15 cellular contexts compared by ENCODE assay signal in the genomic region with DNA sequence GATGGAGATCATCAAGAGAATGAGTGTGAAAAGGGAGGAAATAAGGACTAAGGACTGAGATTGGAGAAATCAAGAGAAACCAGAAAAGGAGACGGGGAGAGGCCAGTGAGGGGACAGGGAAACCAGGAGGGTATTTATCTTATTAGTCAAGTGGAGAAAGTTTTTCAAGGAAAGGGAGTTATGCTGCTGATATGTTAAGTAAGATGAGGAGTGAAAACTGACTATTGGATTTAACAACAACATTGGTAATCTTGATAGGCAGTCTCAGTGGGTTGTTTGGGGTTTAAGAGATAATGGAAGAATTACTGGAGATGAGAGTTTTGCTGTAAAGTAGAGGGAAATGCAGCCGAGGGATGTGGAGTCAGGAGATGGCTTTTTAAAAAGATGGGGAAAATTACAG. TPM values are rescaled to one million over a fixed set of nuclear protein-coding genes. Genes with fewer than 3 reads are reported as not detected.
A peak's percentile ranks its signal among the peaks of the same experiment; 100 is the strongest.
DNase-seq lines count a peak whose midpoint lies in the region; ATAC-seq lines count a peak whose summit lies in the region.
"Had no signal": no experiment of that assay in that cellular context is flagged by ENCODE, and none has a peak within 500 bp of the region (broad histone marks: within the 10 kb centered on the region; RNA-seq: fewer than 3 reads in every experiment).

No MANE protein-coding gene starts in this region.

- H3K36me3 Mint-ChIP-seq in activated naive CD8-positive, alpha-beta T cell = peaks cover 33% of the 10 kb centered on the region
- H3K36me3 Mint-ChIP-seq in activated naive CD8-positive, alpha-beta T cell treated with anti-CD3 and anti-CD28 coated beads for 36 hours = peaks cover 45% of the 10 kb centered on the region
- H3K36me3 Mint-ChIP-seq in central memory CD8-positive, alpha-beta T cell (ENCODE audit: insufficient read depth) = peaks cover 46% of the 10 kb centered on the region
- peaks cover 35 to 44% of the 10 kb centered on the region in 2 donors for H3K36me3 Mint-ChIP-seq in naive B cell
- peaks cover 41 to 56% of the 10 kb centered on the region in 2 donors for H3K36me3 Mint-ChIP-seq in stimulated activated naive B cell treated with anti-CD40 and anti-IgM and Interleukin-4, amounts not matched to agents 10 μg/mL and 1 μg/mL and 100 μg/mL, for 72 hours

- no peaks in the 10 kb centered on the region for H3K27me3 Mint-ChIP-seq in activated naive CD8-positive, alpha-beta T cell
- no peaks in the 10 kb centered on the region for H3K27me3 Mint-ChIP-seq in activated naive CD8-positive, alpha-beta T cell treated with anti-CD3 and anti-CD28 coated beads for 36 hours
- no peaks in the 10 kb centered on the region for H3K27me3 Mint-ChIP-seq in central memory CD8-positive, alpha-beta T cell
- H3K27me3 Mint-ChIP-seq in naive B cell = no peaks in the 10 kb centered on the region
- H3K27me3 Mint-ChIP-seq in stimulated activated naive B cell treated with anti-CD40 and anti-IgM and Interleukin-4, amounts not matched to agents 10 μg/mL and 1 μg/mL and 100 μg/mL, for 72 hours = no peaks in the 10 kb centered on the region
- H3K27me3 Mint-ChIP-seq: CD4-positive, CD25-positive, alpha-beta regulatory T cell had no signal

- no peaks in the 10 kb centered on the region for H3K9me3 Mint-ChIP-seq in activated naive CD8-positive, alpha-beta T cell (ENCODE audit: low read depth)
- H3K9me3 Mint-ChIP-seq in activated naive CD8-positive, alpha-beta T cell treated with anti-CD3 and anti-CD28 coated beads for 36 hours = peaks cover 4% of the 10 kb centered on the region
- no peaks in the 10 kb centered on the region for H3K9me3 Mint-ChIP-seq in central memory CD8-positive, alpha-beta T cell
- H3K9me3 Mint-ChIP-seq in naive B cell = peaks cover 0 to 2% (median 0%) of the 10 kb centered on the region in 7 donors
- peaks cover 0 to 2% of the 10 kb centered on the region in 2 donors for H3K9me3 Mint-ChIP-seq in stimulated activated naive B cell treated with anti-CD40 and anti-IgM and Interleukin-4, amounts not matched to agents 10 μg/mL and 1 μg/mL and 100 μg/mL, for 72 hours
- H3K9me3 Mint-ChIP-seq: HFFc6 had no signal

- ATAC-seq in central memory CD8-positive, alpha-beta T cell (replicated peaks; ENCODE audit: extremely low read depth, poor library complexity, severe bottlenecking) = no peak
- ATAC-seq in naive B cell (ENCODE audit: low read depth in 2 of 2) = no peak
- no peak for ATAC-seq in stimulated activated naive B cell treated with anti-CD40 and anti-IgM and Interleukin-4, amounts not matched to agents 10 μg/mL and 1 μg/mL and 100 μg/mL, for 72 hours (replicated peaks)
- ATAC-seq in GM21423 (IDR thresholded peaks at IDR 0.05; ENCODE audit: unreplicated experiment) = no peak
- ATAC-seq in GM19455 (IDR thresholded peaks at IDR 0.05; ENCODE audit: unreplicated experiment) = no peak
- ATAC-seq: HepG2 had no signal

- H3K4me3 Mint-ChIP-seq in activated naive CD8-positive, alpha-beta T cell = no peak overlapping the region
- no peak overlapping the region for H3K4me3 Mint-ChIP-seq in activated naive CD8-positive, alpha-beta T cell treated with anti-CD3 and anti-CD28 coated beads for 36 hours
- no peak overlapping the region for H3K4me3 Mint-ChIP-seq in central memory CD8-positive, alpha-beta T cell
- H3K4me3 Mint-ChIP-seq in naive B cell = peak overlapping the region in 1 of 8 donors; percentile 22
- H3K4me3 Mint-ChIP-seq in stimulated activated naive B cell treated with anti-CD40 and anti-IgM and Interleukin-4, amounts not matched to agents 10 μg/mL and 1 μg/mL and 100 μg/mL, for 72 hours = no peak overlapping the region
- H3K4me3 Mint-ChIP-seq: CD4-positive, CD25-positive, alpha-beta regulatory T cell; HFFc6 had no signal

- no peak for DNase-seq in activated naive CD8-positive, alpha-beta T cell treated with anti-CD3 and anti-CD28 coated beads for 36 hours
- DNase-seq in central memory CD8-positive, alpha-beta T cell (ENCODE audit: low spot score in 2 of 2) = no peak
- DNase-seq in naive B cell = no peak
- no peak for DNase-seq in stimulated activated naive B cell treated with anti-CD40 and anti-IgM and Interleukin-4, amounts not matched to agents 10 μg/mL and 1 μg/mL and 100 μg/mL, for 72 hours
- no peak for DNase-seq in NCI-H1694 (lab: John Stamatoyannopoulos, UW)
- DNase-seq: 8988T; AML-193; CD4-positive, CD25-positive, alpha-beta regulatory T cell; DMS 273 treated with DMSO at 0.1 percent for 48 hours; GOT3; HFFc6 had no signal

- H3K4me1 Mint-ChIP-seq in activated naive CD8-positive, alpha-beta T cell (ENCODE audit: low read depth) = peaks cover 42% of the 10 kb centered on the region
- H3K4me1 Mint-ChIP-seq in activated naive CD8-positive, alpha-beta T cell treated with anti-CD3 and anti-CD28 coated beads for 36 hours = peaks cover 34% of the 10 kb centered on the region
- H3K4me1 Mint-ChIP-seq in central memory CD8-positive, alpha-beta T cell = peaks cover 45% of the 10 kb centered on the region
- peaks cover 32 to 62% (median 42%) of the 10 kb centered on the region in 3 donors for H3K4me1 Mint-ChIP-seq in naive B cell
- peaks cover 20 to 42% of the 10 kb centered on the region in 2 donors for H3K4me1 Mint-ChIP-seq in stimulated activated naive B cell treated with anti-CD40 and anti-IgM and Interleukin-4, amounts not matched to agents 10 μg/mL and 1 μg/mL and 100 μg/mL, for 72 hours

- peak overlapping the region; percentile 58 for H3K27ac Mint-ChIP-seq in activated naive CD8-positive, alpha-beta T cell
- no peak overlapping the region for H3K27ac Mint-ChIP-seq in activated naive CD8-positive, alpha-beta T cell treated with anti-CD3 and anti-CD28 coated beads for 36 hours
- peak overlapping the region; percentile 9 for H3K27ac Mint-ChIP-seq in central memory CD8-positive, alpha-beta T cell (ENCODE audit: low read depth)
- peak overlapping the region in 4 of 6 donors; percentile 12 to 85 (median 30) for H3K27ac Mint-ChIP-seq in naive B cell
- peak overlapping the region; percentile 2 for H3K27ac Mint-ChIP-seq in stimulated activated naive B cell treated with anti-CD40 and anti-IgM and Interleukin-4, amounts not matched to agents 10 μg/mL and 1 μg/mL and 100 μg/mL, for 72 hours
- H3K27ac Mint-ChIP-seq: HFFc6 had no signal

RNA-seq across cellular contexts. Expression of a gene that starts 30.6 kb away (rescaled TPM):
- total RNA-seq in activated naive CD8-positive, alpha-beta T cell treated with anti-CD3 and anti-CD28 coated beads for 36 hours = 10 to 100 TPM; 13.5 to 13.6 TPM
- 10 to 100 TPM in 5 of 6 donors, 1 to 10 TPM in 1; 3.6 to 16.8 (median 13.9) TPM for polyA plus RNA-seq in naive B cell (ENCODE audit: low read depth in 6 of 6)

RNA-seq across cellular contexts. Expression of a gene that starts 41.7 kb away (rescaled TPM):
- 10 to 100 TPM; 14.3 to 18.3 TPM for total RNA-seq in activated naive CD8-positive, alpha-beta T cell treated with anti-CD3 and anti-CD28 coated beads for 36 hours
- 10 to 100 TPM in 2 of 6 donors, 1 to 10 TPM in 4; 6.7 to 10.6 (median 8.7) TPM for polyA plus RNA-seq in naive B cell (ENCODE audit: low read depth in 6 of 6)
